Comparison of ENCODE assay signal across 13 cellular contexts in the genomic region with DNA sequence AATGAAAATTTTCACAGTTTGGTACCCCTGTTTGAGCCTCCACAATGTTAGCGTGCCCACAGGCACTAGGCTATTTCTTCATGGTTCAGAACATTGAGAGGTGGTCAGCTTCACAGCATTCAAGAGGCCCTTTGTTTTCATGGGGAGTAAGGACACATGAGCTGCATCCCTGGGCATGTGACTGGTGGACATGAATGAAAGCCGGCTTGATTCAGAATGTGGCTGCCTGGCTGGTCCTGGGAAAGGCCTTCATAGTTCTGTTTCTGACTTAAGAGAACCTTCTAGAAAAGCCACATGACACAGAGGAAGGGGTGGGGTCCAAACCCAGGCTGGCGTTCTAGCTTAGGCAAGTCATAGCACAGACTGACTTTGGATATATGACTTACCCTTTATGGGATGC.
DNase-seq lines count a peak whose midpoint lies in the region; TF ChIP-seq lines count a peak whose summit lies in the region.
"Had no signal": no experiment of that assay in that cellular context is flagged by ENCODE, and none has a peak within 500 bp of the region (broad histone marks: within the 10 kb centered on the region; RNA-seq: fewer than 3 reads in every experiment).

No MANE protein-coding gene starts in this region.

- no peaks in the 10 kb centered on the region for H3K36me3 Mint-ChIP-seq in glutamatergic neuron (ENCODE audit: unreplicated experiment)
- H3K36me3 Mint-ChIP-seq in CD8-positive, alpha-beta memory T cell = no peaks in the 10 kb centered on the region
- H3K36me3 Mint-ChIP-seq: CD4-positive, alpha-beta memory T cell had no signal

- H3K27me3 ChIP-seq in prostate gland (replicated peaks; ENCODE audit: insufficient read depth) = no peaks in the 10 kb centered on the region
- H3K27me3 ChIP-seq in CD8-positive, alpha-beta memory T cell (ENCODE audit: insufficient read depth, low read length, poor library complexity, severe bottlenecking) = no peaks in the 10 kb centered on the region

- TF ChIP-seq CTCF in glutamatergic neuron (IDR thresholded peaks at IDR 0.05; ENCODE audit: partially characterized antibody, unreplicated experiment) = no peak
- no peak for TF ChIP-seq CTCF in prostate gland (IDR thresholded peaks at IDR 0.05)

- no peak for TF ChIP-seq POLR2A in prostate gland (IDR thresholded peaks at IDR 0.05)

- H3K27ac ChIP-seq in prostate gland = no peak overlapping the region
- H3K27ac ChIP-seq in CD8-positive, alpha-beta memory T cell (ENCODE audit: low read depth, low read length) = no peak overlapping the region

- in situ Hi-C loops in SK-MEL-5 (cut with HindIII; ENCODE audit: low pct_unique_long_range_greater_than_20kb, low sequenced_read_pairs) = no loop called here

- CTCF ChIA-PET in CD8-positive, alpha-beta memory T cell (lab: Charles Lee) = no interaction called here

- no peak overlapping the region for H3K4me3 ChIP-seq in prostate gland
- no peak overlapping the region for H3K4me3 ChIP-seq in CD8-positive, alpha-beta memory T cell (ENCODE audit: low read length)
- H3K4me3 ChIP-seq: GM23338 had no signal

- POLR2A ChIA-PET in CD8-positive, alpha-beta memory T cell (lab: Charles Lee) = no interaction called here

- DNase-seq in SK-MEL-5 (ENCODE audit: low read depth, low spot score) = peak; percentile 64
- peak; percentile 36 for DNase-seq in epidermal melanocyte (ENCODE audit: insufficient read length, low spot score)
- DNase-seq in glutamatergic neuron = no peak
- DNase-seq in NCI-H510A treated with DMSO at 0.1 percent for 48 hours (lab: John Stamatoyannopoulos, UW) = no peak
- DNase-seq in prostate gland (ENCODE audit: low spot score) = no peak
- DNase-seq in CD8-positive, alpha-beta memory T cell = no peak
- DNase-seq: CD4-positive, alpha-beta memory T cell; DMS 273 treated with DMSO at 0.1 percent for 48 hours; DMS79; EL; GDM1; H9 had no signal

- no peak overlapping the region for H3K4me3 Mint-ChIP-seq in glutamatergic neuron (ENCODE audit: unreplicated experiment)
- H3K4me3 Mint-ChIP-seq in CD8-positive, alpha-beta memory T cell = no peak overlapping the region
- H3K4me3 Mint-ChIP-seq: CD4-positive, alpha-beta memory T cell; GM23338; H9 had no signal

- peak overlapping the region; percentile 99 for H3K27ac Mint-ChIP-seq in glutamatergic neuron (ENCODE audit: unreplicated experiment)
- peak overlapping the region in 1 of 8 donors; percentile 50 for H3K27ac Mint-ChIP-seq in CD8-positive, alpha-beta memory T cell
- H3K27ac Mint-ChIP-seq: CD4-positive, alpha-beta memory T cell; GM23338; H9 had no signal

- peaks cover 9% of the 10 kb centered on the region for H3K27me3 Mint-ChIP-seq in glutamatergic neuron (ENCODE audit: unreplicated experiment)
- H3K27me3 Mint-ChIP-seq in CD8-positive, alpha-beta memory T cell = no peaks in the 10 kb centered on the region

- H3K36me3 ChIP-seq in prostate gland = no peaks in the 10 kb centered on the region
- H3K36me3 ChIP-seq in CD8-positive, alpha-beta memory T cell (ENCODE audit: insufficient read depth, low read length) = no peaks in the 10 kb centered on the region

- intact Hi-C loops in prostate gland (cut with DNase I) = no loop called here

- H3K9me3 ChIP-seq in prostate gland = no peaks in the 10 kb centered on the region
- H3K9me3 ChIP-seq in CD8-positive, alpha-beta memory T cell (ENCODE audit: low read length) = no peaks in the 10 kb centered on the region

- peaks cover 61% of the 10 kb centered on the region for H3K4me1 Mint-ChIP-seq in glutamatergic neuron (ENCODE audit: low read depth, unreplicated experiment)
- H3K4me1 Mint-ChIP-seq in CD8-positive, alpha-beta memory T cell = no peaks in the 10 kb centered on the region
- H3K4me1 Mint-ChIP-seq: CD4-positive, alpha-beta memory T cell; GM23338 had no signal

- H3K9me3 Mint-ChIP-seq in glutamatergic neuron (ENCODE audit: unreplicated experiment) = peaks cover 11% of the 10 kb centered on the region
- H3K9me3 Mint-ChIP-seq in CD8-positive, alpha-beta memory T cell = peaks cover 0 to 4% (median 0%) of the 10 kb centered on the region in 5 donors
- H3K9me3 Mint-ChIP-seq: H9 had no signal

- 92% methylated on average over 3 of the region's 3 CpGs for WGBS in prostate gland

- no peaks in the 10 kb centered on the region for H3K4me1 ChIP-seq in prostate gland (replicated peaks)
- no peaks in the 10 kb centered on the region for H3K4me1 ChIP-seq in CD8-positive, alpha-beta memory T cell (ENCODE audit: insufficient read depth, low read length)

Comparison
In these comparisons a context has a peak if more than half of its experiments do, and no peak if none do; other contexts are left out.
1. DNase-seq: peak in SK-MEL-5 (single experiment) and epidermal melanocyte (single experiment); none in glutamatergic neuron (single experiment), NCI-H510A treated with DMSO at 0.1 percent for 48 hours (single experiment), prostate gland (single experiment) and CD8-positive, alpha-beta memory T cell (0 of 5).